In genomic region chr12:95117178-95117599, GRCh38 we compare ENCODE assay signal across 8 cellular contexts. TPM values are rescaled to one million over a fixed set of nuclear protein-coding genes. Genes with fewer than 3 reads are reported as not detected.
DNase-seq lines count a peak whose midpoint lies in the region; ATAC-seq and TF ChIP-seq lines count a peak whose summit lies in the region.

No MANE protein-coding gene starts in this region.

- peak; percentile 90 for DNase-seq in G401 (ENCODE audit: low spot score)
- peak; percentile 19 for DNase-seq in H7
- DNase-seq in MV-4-11 (lab: John Stamatoyannopoulos, UW), result peak; percentile 56
- peak; percentile 3 for DNase-seq in SKM-1 (lab: John Stamatoyannopoulos, UW; ENCODE audit: unreplicated experiment)
- DNase-seq in activated naive CD8-positive, alpha-beta T cell treated with anti-CD3 and anti-CD28 coated beads, Interleukin-2, amount 10 ng/mL, durations not matched to agents 7 days and 5 days, result no peak
- peak; percentile 84 for DNase-seq in cardiac muscle cell (ENCODE audit: low read depth in 1 of 2, low spot score in 1 of 2)
- DNase-seq in renal cortical epithelial cell (ENCODE audit: low read depth), result peak; percentile 91

- peak; percentile 54 for TF ChIP-seq CTCF in cardiac muscle cell (IDR thresholded peaks at IDR 0.05; ENCODE audit: low read depth, low read length)

- H3K9me3 ChIP-seq in cardiac muscle cell (ENCODE audit: low read depth), result no peaks in the 10 kb centered on the region

- H3K27ac Mint-ChIP-seq in activated naive CD8-positive, alpha-beta T cell treated with anti-CD3 and anti-CD28 coated beads, Interleukin-2, amount 10 ng/mL, durations not matched to agents 7 days and 5 days, result no peak overlapping the region

- POLR2A ChIA-PET in activated naive CD8-positive, alpha-beta T cell treated with anti-CD3 and anti-CD28 coated beads, Interleukin-2, amount 10 ng/mL, durations not matched to agents 7 days and 5 days (lab: Charles Lee), result interaction anchor here (0.6 to 1.0 kb wide), 2 partner anchors 100 to 212 kb away, joined by 3 to 4 read pairs; partner anchors contain the start of genes FGD6 and VEZT

- no peaks in the 10 kb centered on the region for H3K27me3 ChIP-seq in H7 (ENCODE audit: control insufficient read depth, insufficient read depth, low read length)
- H3K27me3 ChIP-seq in cardiac muscle cell, result no peaks in the 10 kb centered on the region

- H3K36me3 ChIP-seq in H7 (replicated peaks; ENCODE audit: control insufficient read depth, insufficient read depth, low read length) (peaks cover 3% of the 10 kb centered on the region), cardiac muscle cell (peaks cover 10% of the 10 kb centered on the region)

- ATAC-seq in activated naive CD8-positive, alpha-beta T cell treated with anti-CD3 and anti-CD28 coated beads, Interleukin-2, amount 10 ng/mL, durations not matched to agents 7 days and 5 days (ENCODE audit: low read depth), result peak; percentile 74
- ATAC-seq in GM19452 (IDR thresholded peaks at IDR 0.05; ENCODE audit: unreplicated experiment), result no peak

- peaks cover 2% of the 10 kb centered on the region for H3K27me3 Mint-ChIP-seq in activated naive CD8-positive, alpha-beta T cell treated with anti-CD3 and anti-CD28 coated beads, Interleukin-2, amount 10 ng/mL, durations not matched to agents 7 days and 5 days

- H3K4me1 ChIP-seq in cardiac muscle cell (ENCODE audit: low read depth), result peaks cover 10% of the 10 kb centered on the region

- H3K27ac ChIP-seq in cardiac muscle cell, result peak overlapping the region; percentile 34

- no peak overlapping the region for H3K4me3 Mint-ChIP-seq in activated naive CD8-positive, alpha-beta T cell treated with anti-CD3 and anti-CD28 coated beads, Interleukin-2, amount 10 ng/mL, durations not matched to agents 7 days and 5 days

- no peaks in the 10 kb centered on the region for H3K9me3 Mint-ChIP-seq in activated naive CD8-positive, alpha-beta T cell treated with anti-CD3 and anti-CD28 coated beads, Interleukin-2, amount 10 ng/mL, durations not matched to agents 7 days and 5 days

- in situ Hi-C loops in G401 (cut with HindIII; ENCODE audit: low sequenced_read_pairs), result no loop called here

- H3K36me3 Mint-ChIP-seq in activated naive CD8-positive, alpha-beta T cell treated with anti-CD3 and anti-CD28 coated beads, Interleukin-2, amount 10 ng/mL, durations not matched to agents 7 days and 5 days, result no peaks in the 10 kb centered on the region

- H3K4me3 ChIP-seq in H7 (ENCODE audit: insufficient read depth, low read depth, low read length) (no peak overlapping the region), cardiac muscle cell (no peak overlapping the region)

- peaks cover 3% of the 10 kb centered on the region for H3K4me1 Mint-ChIP-seq in activated naive CD8-positive, alpha-beta T cell treated with anti-CD3 and anti-CD28 coated beads, Interleukin-2, amount 10 ng/mL, durations not matched to agents 7 days and 5 days

RNA-seq across cellular contexts. Expression of gene NR2C1, which starts 43.8 kb away (rescaled TPM):
- total RNA-seq in G401 (2014; rRNA removed; shearing (Covaris generic)), result 74.2 and 102 TPM in 2 replicates
- total RNA-seq in H7 (2014; rRNA removed; shearing (Covaris generic)), result 39.8 and 57.5 TPM in 2 replicates
- 10 to 100 TPM; 38.4 to 46.5 TPM for total RNA-seq in activated naive CD8-positive, alpha-beta T cell treated with anti-CD3 and anti-CD28 coated beads, Interleukin-2, amount 10 ng/mL, durations not matched to agents 7 days and 5 days
- 78.3 and 113 TPM in 2 replicates for total RNA-seq in cardiac muscle cell
- polyA plus RNA-seq in cardiac muscle cell, result 38.1 and 61.2 TPM in 2 replicates
- total RNA-seq in renal cortical epithelial cell, result 27.3 and 55.8 TPM in 2 replicates
